9 cellular contexts compared by ENCODE assay signal in genomic region chr7:27199820-27200760, GRCh38. TPM values are rescaled to one million over a fixed set of nuclear protein-coding genes. Genes with fewer than 3 reads are reported as not detected.
DNase-seq lines count a peak whose midpoint lies in the region; FAIRE-seq and TF ChIP-seq lines count a peak whose summit lies in the region.
"Had no signal": no experiment of that assay in that cellular context is flagged by ENCODE, and none has a peak within 500 bp of the region (broad histone marks: within the 10 kb centered on the region; RNA-seq: fewer than 3 reads in every experiment).

HOXA13 (minus strand) TSS chr7:27200091; CDS start chr7:27200077, 14 bp downstream.

- H3K4me3 Mint-ChIP-seq in progenitor cell of endocrine pancreas (ENCODE audit: low read depth) = peak within 1 kb of the TSS; percentile 73

- H3K27ac Mint-ChIP-seq in progenitor cell of endocrine pancreas = peak within 1 kb of the TSS; percentile 63

- intact Hi-C loops in esophagus muscularis mucosa (cut with DNase I) = loop anchor here (5.0 to 10.0 kb wide), 5 partner anchors 585 to 1072 kb away; no protein-coding TSS in a partner anchor

- H3K27ac ChIP-seq in SJSA1 (no peak within 1 kb of the TSS), esophagus muscularis mucosa (replicated peaks in 1 of 4) (no peak within 1 kb of the TSS)

- peaks cover 4% of the 10 kb centered on the region for H3K4me1 Mint-ChIP-seq in progenitor cell of endocrine pancreas (ENCODE audit: low read depth)

- H3K9me3 Mint-ChIP-seq in progenitor cell of endocrine pancreas (ENCODE audit: low read depth) = no peaks in the 10 kb centered on the region

- TF ChIP-seq POLR2A in esophagus muscularis mucosa (IDR thresholded peaks at IDR 0.05; ENCODE audit: low read depth) = no peak

- peaks cover 4% of the 10 kb centered on the region; the same call in 1 of the 2 replicates for H3K36me3 ChIP-seq in SJSA1
- H3K36me3 ChIP-seq in esophagus muscularis mucosa = no peaks in the 10 kb centered on the region

- peak within 1 kb of the TSS; percentile 85 for H3K4me3 ChIP-seq in SJSA1
- peak within 1 kb of the TSS; percentile 30 to 51 (median 36) for H3K4me3 ChIP-seq in esophagus muscularis mucosa

- H3K27me3 Mint-ChIP-seq in progenitor cell of endocrine pancreas = peaks cover 93% of the 10 kb centered on the region

- H3K27me3 ChIP-seq in SJSA1 (replicated peaks) (0 out of 2 replicates have a peak, but pooled peaks cover 3% of the 10 kb centered on the region), esophagus muscularis mucosa (peaks cover 14 to 100% (median 88%) of the 10 kb centered on the region in 4 donors)

- TF ChIP-seq CTCF in esophagus muscularis mucosa (IDR thresholded peaks at IDR 0.05) (no peak), progenitor cell of endocrine pancreas (IDR thresholded peaks at IDR 0.05; ENCODE audit: unreplicated experiment) (no peak)

- no peaks in the 10 kb centered on the region for H3K36me3 Mint-ChIP-seq in progenitor cell of endocrine pancreas (ENCODE audit: insufficient read depth)

- H3K9me3 ChIP-seq in SJSA1 (replicated peaks) (no peaks in the 10 kb centered on the region), esophagus muscularis mucosa (no peaks in the 10 kb centered on the region)

- H3K4me1 ChIP-seq in SJSA1 (replicated peaks) = peaks cover 36% of the 10 kb centered on the region
- H3K4me1 ChIP-seq in esophagus muscularis mucosa = peaks cover 19 to 53% (median 47%) of the 10 kb centered on the region in 4 donors

- no peak for TF ChIP-seq EP300 in esophagus muscularis mucosa (IDR thresholded peaks at IDR 0.05)

- FAIRE-seq in HTR-8/SVneo (lab: Jason Lieb, UNC) = peak; percentile 93
- FAIRE-seq: A204.1 had no signal

- WGBS in esophagus muscularis mucosa = under 1% methylated on average over 21 of the region's 105 CpGs

- peak; percentile 69 for DNase-seq in NCI-H1436 (lab: John Stamatoyannopoulos, UW)
- DNase-seq in NCI-H1436 treated with DMSO at 0.1 percent for 48 hours (lab: John Stamatoyannopoulos, UW) = no peak
- peak; percentile 72 for DNase-seq in HTR-8/SVneo (ENCODE audit: insufficient read length, low spot score)
- peak; percentile 73 to 80 for DNase-seq in SJSA1 (ENCODE audit: low read depth in 1 of 2, low spot score in 2 of 2)
- DNase-seq in esophagus muscularis mucosa (ENCODE audit: extremely low spot score) = no peak
- no peak for DNase-seq in progenitor cell of endocrine pancreas (ENCODE audit: low spot score, unreplicated experiment)
- no peak for DNase-seq in nucleus accumbens (lab: John Stamatoyannopoulos, UW)
- no peak for DNase-seq in GM19240 (ENCODE audit: insufficient read length, low spot score)

RNA-seq across cellular contexts. Expression of gene HOXA13, which starts in this region (rescaled TPM):
- total RNA-seq in SJSA1 (2014; rRNA removed; shearing (Covaris generic)) = 1.7 and 2.5 TPM in 2 replicates
- total RNA-seq in esophagus muscularis mucosa (not detected), progenitor cell of endocrine pancreas (not detected in 2 replicates)

Comparison
In these comparisons a context has a peak if more than half of its experiments do, and no peak if none do; other contexts are left out.
1. DNase-seq: peak in NCI-H1436 (single experiment), HTR-8/SVneo (single experiment) and SJSA1 (2 of 2); none in NCI-H1436 treated with DMSO at 0.1 percent for 48 hours (single experiment), esophagus muscularis mucosa (single experiment), progenitor cell of endocrine pancreas (single experiment), nucleus accumbens (0 of 56) and GM19240 (single experiment).